Comparison of ENCODE assay signal across 18 cellular contexts in the genomic region with DNA sequence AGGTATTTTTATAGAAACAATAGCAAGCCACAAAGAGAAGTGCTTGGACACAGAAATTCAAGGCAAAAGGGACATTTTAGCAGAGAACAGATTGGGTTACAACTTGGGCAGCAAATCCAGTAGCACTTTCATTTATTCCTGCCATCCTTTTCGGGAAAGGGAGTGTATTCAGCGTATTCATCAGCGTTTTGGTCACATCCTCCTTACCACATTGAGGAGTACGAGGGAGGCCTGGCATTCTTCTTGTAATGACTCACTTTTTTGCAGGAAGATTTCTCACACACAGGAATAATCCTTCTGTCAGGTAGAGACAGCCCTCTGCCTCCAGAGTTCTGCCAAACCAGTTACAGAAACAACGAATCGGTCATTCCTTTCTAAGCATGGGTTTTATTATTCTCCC. TPM values are rescaled to one million over a fixed set of nuclear protein-coding genes. Genes with fewer than 3 reads are reported as not detected.
DNase-seq lines count a peak whose midpoint lies in the region; ATAC-seq and TF ChIP-seq lines count a peak whose summit lies in the region.
"Had no signal": no experiment of that assay in that cellular context is flagged by ENCODE, and none has a peak within 500 bp of the region (broad histone marks: within the 10 kb centered on the region; RNA-seq: fewer than 3 reads in every experiment).

No MANE protein-coding gene starts in this region.

- DNase-seq in ELR (ENCODE audit: low read depth) (peak; percentile 54), RWPE1 (ENCODE audit: low spot score) (peak; percentile 65), fibroblast of pulmonary artery (ENCODE audit: low read depth) (peak; percentile 32), myocyte (ENCODE audit: low read depth) (peak; percentile 1), SHP77 treated with DMSO at 0.1 percent for 48 hours (lab: John Stamatoyannopoulos, UW) (no peak), mucosa of descending colon (no peak), germinal center (ENCODE audit: low spot score) (no peak)
- DNase-seq: activated CD4-positive, CD25-positive, alpha-beta regulatory T cell treated with anti-CD3 and anti-CD28 coated beads, Interleukin-2, amount 50 U/mL, for 72 hours; activated CD8-positive, alpha-beta T cell treated with anti-CD3 and anti-CD28 coated beads for 36 hours; activated naive CD4-positive, alpha-beta T cell treated with Interleukin-2 at 50 U/mL for 16 hours; amniotic stem cell; Kasumi-1; left colon; NCI-H1092; NCI-H1930; testis had no signal

- H3K4me1 ChIP-seq in mucosa of descending colon (ENCODE audit: low read depth), result no peaks in the 10 kb centered on the region
- H3K4me1 ChIP-seq: testis had no signal

- TF ChIP-seq CTCF in RWPE1 (conservative IDR thresholded peaks at IDR 0.05; ENCODE audit: low read depth), result no peak
- no peak for TF ChIP-seq CTCF in fibroblast of pulmonary artery (IDR thresholded peaks at IDR 0.05; ENCODE audit: low read length, missing control alignments)
- TF ChIP-seq CTCF in mucosa of descending colon (IDR thresholded peaks at IDR 0.05), result no peak

- H3K36me3 ChIP-seq in mucosa of descending colon (ENCODE audit: low read depth), result no peaks in the 10 kb centered on the region

- CTCF ChIA-PET in RWPE1 (lab: Yijun Ruan, JAX), result no interaction called here

- no peaks in the 10 kb centered on the region for H3K9me3 ChIP-seq in mucosa of descending colon
- H3K9me3 ChIP-seq: testis had no signal

- no peak overlapping the region for H3K27ac ChIP-seq in RWPE1
- H3K27ac ChIP-seq: testis had no signal

- ATAC-seq in mucosa of descending colon, result no peak
- no peak for ATAC-seq in GM21526 (IDR thresholded peaks at IDR 0.05; ENCODE audit: low FRiP score, unreplicated experiment)
- ATAC-seq: activated CD8-positive, alpha-beta T cell treated with anti-CD3 and anti-CD28 coated beads for 36 hours; left colon; Right ventricle myocardium inferior had no signal

- H3K4me3 ChIP-seq in fibroblast of pulmonary artery (replicated peaks; ENCODE audit: low read depth, low read length) (no peak overlapping the region), mucosa of descending colon (no peak overlapping the region)
- H3K4me3 ChIP-seq: testis had no signal

- POLR2A ChIA-PET in RWPE1 (lab: Yijun Ruan, JAX; ENCODE audit: low non-redundant PET), result no interaction called here

- intact Hi-C loops in mucosa of descending colon (cut with DNase I, micrococcal nuclease), result no loop called here

RNA-seq across cellular contexts. Expression of a gene that starts 18.1 kb away (rescaled TPM):
- total RNA-seq in myocyte (not detected in 2 replicates), mucosa of descending colon (1 to 10 TPM; 1.3 to 3.7 (median 2.2) TPM)
- polyA plus RNA-seq in myocyte (2012), result 0.06 TPM

Comparison
In these comparisons a context has a peak if more than half of its experiments do, and no peak if none do; other contexts are left out.
1. DNase-seq: peak in ELR (single experiment), RWPE1 (single experiment), fibroblast of pulmonary artery (single experiment) and myocyte (single experiment); none in SHP77 treated with DMSO at 0.1 percent for 48 hours (single experiment), mucosa of descending colon (0 of 3) and germinal center (single experiment).